Comparison of ENCODE assay signal across 8 cellular contexts in genomic region chr1:45583666-45584350, GRCh38. TPM values are rescaled to one million over a fixed set of nuclear protein-coding genes. Genes with fewer than 3 reads are reported as not detected.
DNase-seq lines count a peak whose midpoint lies in the region; ATAC-seq and TF ChIP-seq lines count a peak whose summit lies in the region.

TSS of gene NASP (plus strand) at chr1:45584041. CDS start at chr1:45584147, 106 bp downstream.

- no peaks in the 10 kb centered on the region for H3K9me3 Mint-ChIP-seq in activated T-cell treated with anti-CD3 and anti-CD28 coated beads, Interleukin-2, amount 50 U/mL, for 24 hours

- H3K27ac ChIP-seq in PC-3 (ENCODE audit: low read length), result peak within 1 kb of the TSS; percentile 62
- peak within 1 kb of the TSS; percentile 93 to 97 for H3K27ac ChIP-seq in esophagus (ENCODE audit: low read depth in 2 of 2, low read length in 1 of 2)
- H3K27ac ChIP-seq in muscle layer of duodenum (ENCODE audit: low read length), result peak within 1 kb of the TSS; percentile 91

- BruUV-seq in PC-3 (replicated peaks; lab: Mats Ljungman, UMichigan), result TSS peak; percentile 66

- peak within 1 kb of the TSS; percentile 99 for H3K4me3 Mint-ChIP-seq in activated T-cell treated with anti-CD3 and anti-CD28 coated beads, Interleukin-2, amount 50 U/mL, for 24 hours

- H3K79me2 ChIP-seq in PC-3 (ENCODE audit: low read length), result peaks cover 49% of the 10 kb centered on the region

- peak within 1 kb of the TSS; percentile 98 for H3K4me2 ChIP-seq in PC-3 (ENCODE audit: low read length)

- H3K27me3 Mint-ChIP-seq in activated T-cell treated with anti-CD3 and anti-CD28 coated beads, Interleukin-2, amount 50 U/mL, for 24 hours, result no peaks in the 10 kb centered on the region

- peaks cover 39% of the 10 kb centered on the region for H4K20me1 ChIP-seq in PC-3 (ENCODE audit: low read length)

- H3K27me3 ChIP-seq in PC-3 (ENCODE audit: low read length) (no peaks in the 10 kb centered on the region), esophagus (ENCODE audit: control insufficient read depth in 1 of 2, insufficient read depth in 2 of 2, low read length in 2 of 2) (no peaks in the 10 kb centered on the region), muscle layer of duodenum (ENCODE audit: low read depth, low read length) (no peaks in the 10 kb centered on the region)

- H3K4me1 ChIP-seq in PC-3 (ENCODE audit: insufficient read depth, low read length) (peaks cover 7% of the 10 kb centered on the region), esophagus (ENCODE audit: control insufficient read depth in 2 of 2, insufficient read depth in 2 of 2, low read length in 1 of 2) (peaks cover 0 to 4% of the 10 kb centered on the region in 2 donors), muscle layer of duodenum (ENCODE audit: control insufficient read depth in 1 of 2, insufficient read depth in 2 of 2, low read length in 2 of 2) (peaks cover 10 to 23% of the 10 kb centered on the region in 2 donors)

- peaks cover 40% of the 10 kb centered on the region for H3K36me3 Mint-ChIP-seq in activated T-cell treated with anti-CD3 and anti-CD28 coated beads, Interleukin-2, amount 50 U/mL, for 24 hours (ENCODE audit: low read depth)

- in situ Hi-C loops in KBM-7 (cut with MboI; ENCODE audit: low pct_unique_long_range_greater_than_20kb, low sequenced_read_pairs), result no loop called here

- WGBS in esophagus, 2 donors, result 0 to 1% methylated on average over 39 to 40 of the region's 41 CpGs

- peaks cover 34% of the 10 kb centered on the region for H3K4me1 Mint-ChIP-seq in activated T-cell treated with anti-CD3 and anti-CD28 coated beads, Interleukin-2, amount 50 U/mL, for 24 hours (ENCODE audit: low read depth)

- POLR2A ChIA-PET in PC-3 (lab: Charles Lee; ENCODE audit: unreplicated experiment), result no interaction called here

- CTCF ChIA-PET in PC-3 (lab: Charles Lee), result interaction anchor here (1.3 kb wide), 1 partner anchor 62 kb away, joined by 3 read pairs; the partner anchor contains the start of gene PRDX1

- H3K4me3 ChIP-seq in PC-3 (ENCODE audit: low read length) (peak within 1 kb of the TSS; percentile 91), esophagus (ENCODE audit: low read depth in 1 of 2, low read length in 2 of 2) (peak within 1 kb of the TSS; percentile 75 to 90), muscle layer of duodenum (ENCODE audit: low read depth in 1 of 2, low read length in 2 of 2) (peak within 1 kb of the TSS; percentile 98 to 100)

- peak within 1 kb of the TSS; percentile 92 for H3K9ac ChIP-seq in PC-3 (ENCODE audit: low read length)

- DNase-seq in DMS79 treated with DMSO at 0.1 percent for 48 hours (lab: John Stamatoyannopoulos, UW) (peak; percentile 88), KBM-7 (peak; percentile 96), PC-3 (peak; percentile 80)
- peak; percentile 99 for DNase-seq in activated T-cell treated with anti-CD3 and anti-CD28 coated beads, Interleukin-2, amount 50 U/mL, for 24 hours
- DNase-seq in stimulated activated CD8-positive, alpha-beta memory T cell treated with anti-CD3 and anti-CD28 coated beads, Interleukin-7, amount 100 ng/mL, for 24 hours (ENCODE audit: low read depth), result peak; percentile 86

- no peaks in the 10 kb centered on the region for H3K36me3 ChIP-seq in PC-3 (ENCODE audit: low read depth, low read length)
- H3K36me3 ChIP-seq in esophagus (ENCODE audit: control insufficient read depth in 2 of 2, insufficient read depth in 2 of 2, low read length in 1 of 2), result no peaks in the 10 kb centered on the region
- H3K36me3 ChIP-seq in muscle layer of duodenum (ENCODE audit: control insufficient read depth in 1 of 2, insufficient read depth in 2 of 2, low read length in 2 of 2), result peaks cover 0 to 4% of the 10 kb centered on the region in 2 donors

- peak within 1 kb of the TSS; percentile 99 for H3K27ac Mint-ChIP-seq in activated T-cell treated with anti-CD3 and anti-CD28 coated beads, Interleukin-2, amount 50 U/mL, for 24 hours

- H2AFZ ChIP-seq in PC-3 (ENCODE audit: low read length), result peak within 1 kb of the TSS; percentile 100

- no peaks in the 10 kb centered on the region for H3K9me2 ChIP-seq in PC-3 (replicated peaks; ENCODE audit: low read length)

- ATAC-seq in GM21717 (IDR thresholded peaks at IDR 0.05; ENCODE audit: unreplicated experiment) (peak; percentile 57), PC-3 (peak; percentile 68)

- TF ChIP-seq CTCF in PC-3 (conservative IDR thresholded peaks at IDR 0.05; ENCODE audit: low read depth, low read length), result 0 out of 2 replicates have a peak, but pooled peaks have one; percentile 25

- intact Hi-C loops in PC-3 (cut with micrococcal nuclease), result loop anchor here (2.0 kb wide), 1 partner anchor 103 kb away; the partner anchor contains the start of gene GPBP1L1

- peaks cover 3% of the 10 kb centered on the region for H3F3A ChIP-seq in PC-3 (ENCODE audit: low read length, unreplicated experiment)

- H3K9me3 ChIP-seq in PC-3 (ENCODE audit: low read length), result no peaks in the 10 kb centered on the region
- H3K9me3 ChIP-seq in esophagus (ENCODE audit: control insufficient read depth in 2 of 2, insufficient read depth in 1 of 2, low read depth in 1 of 2, low read length in 1 of 2), result no peaks in the 10 kb centered on the region
- H3K9me3 ChIP-seq in muscle layer of duodenum (ENCODE audit: control insufficient read depth in 1 of 2, low read length in 2 of 2), result no peaks in the 10 kb centered on the region

RNA-seq across cellular contexts. Expression of gene NASP, which starts in this region (rescaled TPM):
- 119 and 122 TPM in 2 replicates for total RNA-seq in PC-3 (2014; rRNA removed)
- 10 to 100 TPM; 94.2 to 96.9 TPM for polyA plus RNA-seq in esophagus

Comparison
In these comparisons a context has a peak if more than half of its experiments do, and no peak if none do; other contexts are left out.
1. Peak in every context shown above with its lines: DNase-seq, ATAC-seq, H3K4me3 ChIP-seq and H3K27ac ChIP-seq.